Comparison of ENCODE assay signal across 11 cellular contexts in the genomic region with DNA sequence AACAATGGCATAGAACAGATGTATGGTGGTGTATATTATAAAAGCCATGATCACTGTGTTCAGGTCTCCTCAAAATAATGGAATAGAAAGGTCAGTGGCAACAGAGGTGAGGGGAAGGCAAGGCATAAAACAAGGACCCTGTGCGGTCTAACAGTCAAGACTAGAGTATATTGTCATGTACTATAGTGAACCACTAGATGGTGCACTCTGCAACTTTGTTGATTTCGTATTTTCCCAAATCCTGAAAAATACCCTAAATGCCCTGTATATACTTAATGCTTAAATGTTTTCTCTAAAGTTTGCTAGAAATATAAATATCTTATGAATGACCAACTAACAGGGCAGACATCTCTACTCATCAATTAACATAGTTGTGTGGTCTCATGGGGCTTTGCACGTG.
DNase-seq lines count a peak whose midpoint lies in the region; ATAC-seq, FAIRE-seq and TF ChIP-seq lines count a peak whose summit lies in the region.
"Had no signal": no experiment of that assay in that cellular context is flagged by ENCODE, and none has a peak within 500 bp of the region (broad histone marks: within the 10 kb centered on the region; RNA-seq: fewer than 3 reads in every experiment).

No MANE protein-coding gene starts in this region.

- TF ChIP-seq CTCF in BE2C (IDR thresholded peaks at IDR 0.05; ENCODE audit: low read depth, low read length) (0 out of 2 replicates have a peak, but pooled peaks have one; percentile 6), left lung (IDR thresholded peaks at IDR 0.05) (peak in 1 of 2 donors; percentile 28)

- H3K4me3 ChIP-seq in BE2C (ENCODE audit: low read depth, low read length) (no peak overlapping the region), adipocyte (ENCODE audit: low read length) (no peak overlapping the region), left lung (no peak overlapping the region)

- no peak for TF ChIP-seq POLR2A in GM12891 (IDR thresholded peaks at IDR 0.05; ENCODE audit: low read depth, low read length)

- no peak for DNase-seq in BE2C
- DNase-seq in HT-29 (ENCODE audit: low spot score): peak; percentile 33
- DNase-seq in adipocyte (ENCODE audit: low read depth): peak; percentile 10
- no peak for DNase-seq in left lung
- DNase-seq in GM12891 (ENCODE audit: insufficient read length, low spot score): no peak
- DNase-seq in MV-4-11 (lab: John Stamatoyannopoulos, UW): no peak
- DNase-seq in H4 (ENCODE audit: low spot score): no peak
- DNase-seq: EL, erythroblast, NCI-H187 treated with DMSO at 0.1 percent for 48 hours had no signal

- H3K27me3 ChIP-seq in BE2C: no peaks in the 10 kb centered on the region
- peaks cover 12% of the 10 kb centered on the region for H3K27me3 ChIP-seq in adipocyte (replicated peaks; ENCODE audit: control insufficient read depth, insufficient read depth, low read length)
- H3K27me3 ChIP-seq in left lung: no peaks in the 10 kb centered on the region

- H3K9ac ChIP-seq in adipocyte (ENCODE audit: low read length): no peak overlapping the region

- H3K4me1 ChIP-seq in BE2C (no peaks in the 10 kb centered on the region), adipocyte (ENCODE audit: control insufficient read depth, insufficient read depth, low read length) (no peaks in the 10 kb centered on the region), left lung (no peaks in the 10 kb centered on the region)

- no peak for FAIRE-seq in GM12891 (lab: Jason Lieb, UNC)

- intact Hi-C loops in left lung (cut with DNase I): no loop called here

- ATAC-seq in left lung: peak; percentile 56
- no peak for ATAC-seq in HG03521 (IDR thresholded peaks at IDR 0.05; ENCODE audit: unreplicated experiment)

- H3K36me3 ChIP-seq in BE2C: no peaks in the 10 kb centered on the region
- no peaks in the 10 kb centered on the region for H3K36me3 ChIP-seq in adipocyte (ENCODE audit: control insufficient read depth, insufficient read depth, low read length, severe bottlenecking)
- no peaks in the 10 kb centered on the region for H3K36me3 ChIP-seq in left lung

- H3K27ac ChIP-seq in left lung: no peak overlapping the region

- no peaks in the 10 kb centered on the region for H3K9me3 ChIP-seq in BE2C
- no peaks in the 10 kb centered on the region for H3K9me3 ChIP-seq in adipocyte (ENCODE audit: control insufficient read depth, low read length)
- no peaks in the 10 kb centered on the region for H3K9me3 ChIP-seq in left lung

TF ChIP-seq in GM12891, 5 proteins besides CTCF, POLR2A, EP300 and RAD21:
- TF ChIP-seq POU2F2 (IDR thresholded peaks at IDR 0.05; ENCODE audit: low read depth, low read length) (no peak), POLR2AphosphoS5 (IDR thresholded peaks at IDR 0.05; ENCODE audit: low read depth, low read length) (no peak), PAX5 (IDR thresholded peaks at IDR 0.05; ENCODE audit: insufficient read depth, low read length, severe bottlenecking) (no peak), TAF1 (IDR thresholded peaks at IDR 0.05; ENCODE audit: low read depth, low read length) (no peak), SPI1 (IDR thresholded peaks at IDR 0.05; ENCODE audit: low read depth, low read length) (no peak)

Comparison
In these comparisons a context has a peak if more than half of its experiments do, and no peak if none do; other contexts are left out.
1. DNase-seq: peak in HT-29 (single experiment) and adipocyte (single experiment); none in BE2C (single experiment), left lung (0 of 2), GM12891 (single experiment), MV-4-11 (single experiment) and H4 (single experiment).